8 cellular contexts compared by ENCODE assay signal in genomic region chrX:118839334-118839958, GRCh38. TPM values are rescaled to one million over a fixed set of nuclear protein-coding genes. Genes with fewer than 3 reads are reported as not detected.
DNase-seq lines count a peak whose midpoint lies in the region; ATAC-seq and TF ChIP-seq lines count a peak whose summit lies in the region.

No MANE protein-coding gene starts in this region.

- peak; percentile 52 for TF ChIP-seq CTCF in GM12872 (IDR thresholded peaks at IDR 0.05; ENCODE audit: insufficient read depth, low read depth, low read length)

- H3K9me3 ChIP-seq in neuronal stem cell (replicated peaks in 1 of 2; ENCODE audit: control insufficient read depth in 2 of 2, insufficient read depth in 1 of 2, low read depth in 1 of 2, low read length in 2 of 2) = no peaks in the 10 kb centered on the region
- no peaks in the 10 kb centered on the region for H3K9me3 ChIP-seq in subcutaneous abdominal adipose tissue (ENCODE audit: control insufficient read depth in 5 of 5, low read length in 5 of 5)

- no peak overlapping the region for H3K9ac ChIP-seq in neuronal stem cell (ENCODE audit: low read depth, low read length, poor library complexity)
- peak overlapping the region in 3 of 5 donors; percentile 22 to 48 (median 23) for H3K9ac ChIP-seq in subcutaneous abdominal adipose tissue (ENCODE audit: low read length in 5 of 5)

- H3K4me3 ChIP-seq in neuronal stem cell (ENCODE audit: low read length in 2 of 2) (peak overlapping the region; percentile 39 to 80), subcutaneous abdominal adipose tissue (ENCODE audit: low read depth in 1 of 5, low read length in 5 of 5) (peak overlapping the region; percentile 47 to 73 (median 64))

- H3K14ac ChIP-seq in neuronal stem cell (ENCODE audit: low read length) = no peak overlapping the region

- H2BK120ac ChIP-seq in neuronal stem cell (ENCODE audit: low read depth, low read length) = no peak overlapping the region

- H3K27me3 ChIP-seq in neuronal stem cell (ENCODE audit: control insufficient read depth in 3 of 3, insufficient read depth in 3 of 3, low read depth in 1 of 3, low read length in 3 of 3) (peaks cover 0 to 13% (median 0%) of the 10 kb centered on the region in 3 experiments), subcutaneous abdominal adipose tissue (ENCODE audit: control insufficient read depth in 5 of 5, insufficient read depth in 4 of 5, low read length in 5 of 5) (peaks cover 0 to 4% (median 0%) of the 10 kb centered on the region in 5 donors)

- no peak overlapping the region for H3K27ac ChIP-seq in neuronal stem cell (replicated peaks; ENCODE audit: low read length)
- H3K27ac ChIP-seq in subcutaneous abdominal adipose tissue (ENCODE audit: low read depth, low read length) = no peak overlapping the region

- H2BK5ac ChIP-seq in neuronal stem cell (ENCODE audit: low read length) = no peak overlapping the region

- ATAC-seq in HG03378 (IDR thresholded peaks at IDR 0.05; ENCODE audit: unreplicated experiment) (peak; percentile 46), GM21717 (IDR thresholded peaks at IDR 0.05; ENCODE audit: unreplicated experiment) (no peak)

- no CpG with 5 or more reads among the region's 50 CpGs for WGBS in neuronal stem cell (ENCODE audit: extremely low coverage in 2 of 2, insufficient read length in 2 of 2, insufficient replicate concordance in 1 of 2), 2 donors

- no peak overlapping the region for H3K23ac ChIP-seq in neuronal stem cell (ENCODE audit: low read depth, low read length, poor library complexity)

- H3K18ac ChIP-seq in neuronal stem cell (ENCODE audit: low read length) = peak overlapping the region; percentile 11

- no peak overlapping the region for H2BK15ac ChIP-seq in neuronal stem cell (ENCODE audit: low read length)

- no peak overlapping the region for H2AK5ac ChIP-seq in neuronal stem cell (ENCODE audit: low read depth, low read length)

- H4K8ac ChIP-seq in neuronal stem cell (ENCODE audit: low read depth, low read length) = no peak overlapping the region

- peak overlapping the region; percentile 52 for H3K4me2 ChIP-seq in neuronal stem cell (ENCODE audit: insufficient read depth, low read length, poor library complexity, severe bottlenecking)

- H3K4me1 ChIP-seq in neuronal stem cell (ENCODE audit: control insufficient read depth in 2 of 2, insufficient read depth in 1 of 2, low read depth in 1 of 2, low read length in 2 of 2) (no peaks in the 10 kb centered on the region), subcutaneous abdominal adipose tissue (ENCODE audit: control insufficient read depth in 5 of 5, insufficient read depth in 5 of 5, low read length in 5 of 5) (peaks cover 0 to 6% (median 4%) of the 10 kb centered on the region in 5 donors)

- H2AFZ ChIP-seq in neuronal stem cell (ENCODE audit: low read length) = peak overlapping the region; percentile 83

- DNase-seq in RPMI8226 = peak; percentile 7
- DNase-seq in activated naive CD4-positive, alpha-beta T cell treated with Interleukin-2 at 50 U/mL for 16 hours = peak; percentile 61
- DNase-seq in globus pallidus (ENCODE audit: low spot score) = peak; percentile 73
- peak; percentile 62 for DNase-seq in neuronal stem cell (ENCODE audit: low spot score)

- no peaks in the 10 kb centered on the region for H3K36me3 ChIP-seq in neuronal stem cell (replicated peaks in 1 of 2; ENCODE audit: control insufficient read depth in 2 of 2, insufficient read depth in 2 of 2, low read length in 2 of 2)
- no peaks in the 10 kb centered on the region for H3K36me3 ChIP-seq in subcutaneous abdominal adipose tissue (ENCODE audit: control insufficient read depth in 5 of 5, insufficient read depth in 5 of 5, low read length in 5 of 5)

- H4K91ac ChIP-seq in neuronal stem cell (ENCODE audit: low read depth, low read length, poor library complexity) = no peak overlapping the region

- H3K4ac ChIP-seq in neuronal stem cell (ENCODE audit: low read length) = no peak overlapping the region

- no peak overlapping the region for H2BK12ac ChIP-seq in neuronal stem cell (ENCODE audit: low read length)

- H3K79me1 ChIP-seq in neuronal stem cell (ENCODE audit: low read depth, low read length) = no peaks in the 10 kb centered on the region

RNA-seq across cellular contexts. Expression of gene ZCCHC12, which starts 15.8 kb away (rescaled TPM):
- polyA plus RNA-seq in neuronal stem cell (2013, experiment 1 of 2) = 0.91 TPM
- polyA plus RNA-seq in neuronal stem cell (2013, experiment 2 of 2) = 0.82 TPM

Comparison
In these comparisons a context has a peak if more than half of its experiments do, and no peak if none do; other contexts are left out.
1. DNase-seq: peak in every context shown above with its lines; median percentile 73 in globus pallidus; 62 in neuronal stem cell; 61 in activated naive CD4-positive, alpha-beta T cell treated with Interleukin-2 at 50 U/mL for 16 hours; 7 in RPMI8226.